In the genomic region with DNA sequence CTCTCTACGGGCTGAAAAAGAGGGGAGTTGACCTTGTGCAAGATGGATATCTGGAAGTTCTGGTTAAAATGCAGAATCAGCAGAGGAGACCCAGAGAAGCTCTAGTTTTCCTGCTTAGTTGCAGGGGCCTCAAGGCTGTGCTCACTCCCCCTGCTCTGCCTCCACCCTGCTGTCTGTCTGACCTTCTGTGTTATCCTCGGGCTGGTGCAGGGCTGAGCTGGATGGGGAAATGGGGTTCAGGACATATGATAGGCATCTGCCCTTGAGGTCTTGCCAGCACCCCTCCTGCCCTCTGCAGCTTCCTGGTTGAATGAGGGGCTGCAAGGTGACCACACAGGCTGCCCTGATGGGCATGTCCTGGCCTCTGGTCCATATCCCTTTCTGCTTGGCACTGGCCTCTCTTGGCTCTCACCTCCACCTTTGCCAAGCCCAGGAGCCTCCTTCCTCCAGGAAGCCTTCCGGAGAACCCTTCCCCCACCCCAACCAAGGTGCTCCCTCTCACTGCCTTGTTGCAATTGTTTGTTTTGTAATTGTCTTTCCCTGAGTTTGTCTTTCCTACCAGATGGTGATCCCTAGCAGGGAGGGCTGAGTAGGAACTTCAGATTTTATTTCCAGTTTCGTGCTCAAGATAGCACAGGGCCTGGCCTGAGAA, we compare ENCODE assay signal across 8 cellular contexts. TPM values are rescaled to one million over a fixed set of nuclear protein-coding genes. Genes with fewer than 3 reads are reported as not detected.
DNase-seq lines count a peak whose midpoint lies in the region; ATAC-seq, FAIRE-seq and TF ChIP-seq lines count a peak whose summit lies in the region.

No MANE protein-coding gene starts in this region.

- no peak overlapping the region for H3K27ac ChIP-seq in astrocyte (ENCODE audit: low read depth, low read length)
- H3K27ac ChIP-seq in tibial artery = peak overlapping the region; percentile 90 to 92

- no peaks in the 10 kb centered on the region for H3K36me3 ChIP-seq in astrocyte (ENCODE audit: insufficient read depth, low read length)
- H3K36me3 ChIP-seq in tibial artery = no peaks in the 10 kb centered on the region

- H3K36me3 Mint-ChIP-seq in activated CD4-positive, alpha-beta T cell treated with anti-CD3 and anti-CD28 coated beads for 36 hours (ENCODE audit: low read depth) = peaks cover 32% of the 10 kb centered on the region
- peaks cover 8% of the 10 kb centered on the region for H3K36me3 Mint-ChIP-seq in astrocyte (ENCODE audit: low read depth, unreplicated experiment)

- ATAC-seq in activated CD4-positive, alpha-beta T cell treated with anti-CD3 and anti-CD28 coated beads for 36 hours = no peak
- ATAC-seq in GM19395 (IDR thresholded peaks at IDR 0.05; ENCODE audit: unreplicated experiment) = no peak
- ATAC-seq in HG03095 (IDR thresholded peaks at IDR 0.05; ENCODE audit: unreplicated experiment) = no peak

- peak overlapping the region; percentile 77 for H3K4me3 Mint-ChIP-seq in activated CD4-positive, alpha-beta T cell treated with anti-CD3 and anti-CD28 coated beads for 36 hours
- peak overlapping the region; percentile 82 for H3K4me3 Mint-ChIP-seq in astrocyte (ENCODE audit: unreplicated experiment)

- H3K27me3 ChIP-seq in astrocyte (ENCODE audit: insufficient read depth, low read length) (no peaks in the 10 kb centered on the region), tibial artery (no peaks in the 10 kb centered on the region)

- 40 to 45% methylated on average over 4 of the region's 4 CpGs for WGBS in lower leg skin, 2 donors

- H3K27ac Mint-ChIP-seq in activated CD4-positive, alpha-beta T cell treated with anti-CD3 and anti-CD28 coated beads for 36 hours = peak overlapping the region; percentile 79
- H3K27ac Mint-ChIP-seq in astrocyte (ENCODE audit: unreplicated experiment) = peak overlapping the region; percentile 47

- H3K9me3 ChIP-seq in astrocyte (ENCODE audit: insufficient read depth, low read depth, low read length) (no peaks in the 10 kb centered on the region), tibial artery (no peaks in the 10 kb centered on the region)

- no peak overlapping the region for H2AFZ ChIP-seq in astrocyte (ENCODE audit: low read depth, low read length)

- peak overlapping the region; percentile 78 for H3K9ac ChIP-seq in astrocyte (ENCODE audit: low read length)

- POLR2A ChIA-PET in activated CD4-positive, alpha-beta T cell treated with anti-CD3 and anti-CD28 coated beads for 36 hours (lab: Charles Lee) = interaction anchor here (0.5 to 0.9 kb wide), 5 partner anchors 9 to 220 kb away, joined by 3 to 7 read pairs (median 3); partner anchors contain the start of gene ATP6V1G1

- no peaks in the 10 kb centered on the region for H3K9me3 Mint-ChIP-seq in activated CD4-positive, alpha-beta T cell treated with anti-CD3 and anti-CD28 coated beads for 36 hours (ENCODE audit: low read depth)
- no peaks in the 10 kb centered on the region for H3K9me3 Mint-ChIP-seq in astrocyte (ENCODE audit: unreplicated experiment)

- TF ChIP-seq POLR2A in lower leg skin (IDR thresholded peaks at IDR 0.05) = no peak

- TF ChIP-seq CTCF in astrocyte (IDR thresholded peaks at IDR 0.05; ENCODE audit: insufficient read depth, low read depth, low read length) (no peak), lower leg skin (IDR thresholded peaks at IDR 0.05) (no peak), tibial artery (IDR thresholded peaks at IDR 0.05) (no peak)

- peak overlapping the region; percentile 87 for H3K4me2 ChIP-seq in astrocyte (ENCODE audit: low read length)

- CTCF ChIA-PET in activated CD4-positive, alpha-beta T cell treated with anti-CD3 and anti-CD28 coated beads for 36 hours (lab: Charles Lee) = interaction anchor here (0.5 to 2.8 kb wide), 12 partner anchors 12 to 1500 kb away, joined by 3 to 16 read pairs (median 4); partner anchors contain the start of gene ATP6V1G1

- peaks cover 6% of the 10 kb centered on the region for H3K79me2 ChIP-seq in astrocyte (ENCODE audit: insufficient read depth, low read length)

- no peaks in the 10 kb centered on the region for H3K27me3 Mint-ChIP-seq in activated CD4-positive, alpha-beta T cell treated with anti-CD3 and anti-CD28 coated beads for 36 hours
- no peaks in the 10 kb centered on the region for H3K27me3 Mint-ChIP-seq in astrocyte (ENCODE audit: low read depth, unreplicated experiment)

- intact Hi-C loops in activated CD4-positive, alpha-beta T cell treated with anti-CD3 and anti-CD28 coated beads for 36 hours (cut with DNase I, micrococcal nuclease) = loop anchor here in 1 of 2 experiments (5.0 to 10.0 kb wide), 2 partner anchors 128 to 215 kb away; no protein-coding TSS in a partner anchor
- intact Hi-C loops in lower leg skin (cut with DNase I; ENCODE audit: low total_unique reads) = no loop called here
- intact Hi-C loops in tibial artery (cut with DNase I; ENCODE audit: low total_unique reads) = no loop called here

- peaks cover 57% of the 10 kb centered on the region for H3K4me1 Mint-ChIP-seq in activated CD4-positive, alpha-beta T cell treated with anti-CD3 and anti-CD28 coated beads for 36 hours
- peaks cover 15% of the 10 kb centered on the region for H3K4me1 Mint-ChIP-seq in astrocyte (ENCODE audit: low read depth, unreplicated experiment)

- H3K4me3 ChIP-seq in astrocyte (ENCODE audit: insufficient read depth, low read depth, low read length) (peak overlapping the region; percentile 64), lower leg skin (ENCODE audit: low read depth, poor library complexity, severe bottlenecking) (peak overlapping the region; percentile 55), tibial artery (peak overlapping the region; percentile 71 to 75)

- peak; percentile 23 for DNase-seq in activated CD4-positive, alpha-beta T cell treated with anti-CD3 and anti-CD28 coated beads for 36 hours
- DNase-seq in activated CD4-positive, alpha-beta T cell treated with anti-CD3 and anti-CD28 coated beads for 1 hour = no peak
- DNase-seq in astrocyte (ENCODE audit: low read depth) (no peak), lower leg skin (ENCODE audit: low spot score in 2 of 2) (peak in 1 of 2 donors; percentile 81), tibial artery (no peak), H4 (ENCODE audit: low spot score) (no peak)

- no peak for FAIRE-seq in astrocyte (lab: Jason Lieb, UNC)

- peaks cover 5% of the 10 kb centered on the region for H4K20me1 ChIP-seq in astrocyte (ENCODE audit: insufficient read depth, low read length)

- H3K4me1 ChIP-seq in astrocyte (ENCODE audit: insufficient read depth, low read length) (peaks cover 8% of the 10 kb centered on the region), tibial artery (peaks cover 0 to 20% (median 12%) of the 10 kb centered on the region in 4 donors)

RNA-seq across cellular contexts. Expression of gene TMEM268, which starts 1.3 kb away (rescaled TPM):
- 10 to 100 TPM; 23.3 to 29.4 TPM for total RNA-seq in activated CD4-positive, alpha-beta T cell treated with anti-CD3 and anti-CD28 coated beads for 36 hours
- total RNA-seq in astrocyte (11.5 and 12.7 TPM in 2 replicates), lower leg skin (1 to 10 TPM; 3.2 to 8.6 (median 4.0) TPM)
- 6.2 and 10.0 TPM in 2 replicates for total RNA-seq in H4 (2014; rRNA removed; shearing (Covaris generic))

RNA-seq across cellular contexts. Expression of gene ATP6V1G1, which starts 24.8 kb away (rescaled TPM):
- 10 to 100 TPM; 33.8 to 37.7 TPM for total RNA-seq in activated CD4-positive, alpha-beta T cell treated with anti-CD3 and anti-CD28 coated beads for 36 hours
- total RNA-seq in astrocyte (181 and 188 TPM in 2 replicates), lower leg skin (100 to 1,000 TPM; 152 to 214 (median 185) TPM)
- total RNA-seq in H4 (2014; rRNA removed; shearing (Covaris generic)) = 171 and 172 TPM in 2 replicates

RNA-seq across cellular contexts. Expression of gene TEX53, which starts 45.2 kb away (rescaled TPM):
- total RNA-seq in activated CD4-positive, alpha-beta T cell treated with anti-CD3 and anti-CD28 coated beads for 36 hours = not detected
- total RNA-seq in astrocyte = not detected in 2 replicates
- not detected for total RNA-seq in lower leg skin
- not detected in 2 replicates for total RNA-seq in H4 (2014; rRNA removed; shearing (Covaris generic))
